ENCODE assay signal across 15 cellular contexts in genomic region chr3:78257956-78258530, GRCh38.
A peak's percentile ranks its signal among the peaks of the same experiment; 100 is the strongest.
DNase-seq lines count a peak whose midpoint lies in the region; ATAC-seq and TF ChIP-seq lines count a peak whose summit lies in the region.
"Had no signal": no experiment of that assay in that cellular context is flagged by ENCODE, and none has a peak within 500 bp of the region (broad histone marks: within the 10 kb centered on the region; RNA-seq: fewer than 3 reads in every experiment).

No MANE protein-coding gene starts in this region.

- H3K4me1 ChIP-seq in HAP-1, result peaks cover 33% of the 10 kb centered on the region
- H3K4me1 ChIP-seq in mesodermal cell (ENCODE audit: control insufficient read depth, insufficient read depth, low read length, poor library complexity, severe bottlenecking), result peaks cover 15% of the 10 kb centered on the region
- peaks cover 39% of the 10 kb centered on the region for H3K4me1 ChIP-seq in smooth muscle cell (ENCODE audit: low read depth)

- no peaks in the 10 kb centered on the region for H3K79me2 ChIP-seq in smooth muscle cell (ENCODE audit: low read depth)

- H3F3A ChIP-seq in smooth muscle cell (ENCODE audit: low read depth), result peaks cover 18% of the 10 kb centered on the region

- no peaks in the 10 kb centered on the region for H3K27me3 ChIP-seq in HAP-1 (ENCODE audit: low read depth)
- no peaks in the 10 kb centered on the region for H3K27me3 ChIP-seq in smooth muscle cell (ENCODE audit: low read depth)

- in situ Hi-C loops in HAP-1 (cut with MboI; ENCODE audit: low sequenced_read_pairs) (no loop called here), GM13977 (cut with MboI; ENCODE audit: low pct_unique_long_range_greater_than_20kb, low sequenced_read_pairs, unreplicated experiment) (no loop called here)

- no peak overlapping the region for H3K9ac ChIP-seq in SK-N-MC (ENCODE audit: insufficient read length)
- peak overlapping the region; percentile 67 for H3K9ac ChIP-seq in smooth muscle cell (ENCODE audit: low read depth)
- H3K9ac ChIP-seq: KMS-11 had no signal

- H3K36me3 ChIP-seq in HAP-1 (replicated peaks) (no peaks in the 10 kb centered on the region), SK-N-MC (ENCODE audit: insufficient read depth, low read length) (no peaks in the 10 kb centered on the region), mesodermal cell (ENCODE audit: control insufficient read depth, insufficient read depth, low read length) (no peaks in the 10 kb centered on the region), smooth muscle cell (ENCODE audit: low read depth) (no peaks in the 10 kb centered on the region)

- no peak overlapping the region for H3K4me3 ChIP-seq in HAP-1
- H3K4me3 ChIP-seq in SK-N-MC, result no peak overlapping the region
- H3K4me3 ChIP-seq in mesodermal cell (ENCODE audit: extremely low read depth, insufficient read depth, low read length, poor library complexity, severe bottlenecking), result no peak overlapping the region
- no peak overlapping the region for H3K4me3 ChIP-seq in smooth muscle cell

- no peaks in the 10 kb centered on the region for H4K20me1 ChIP-seq in smooth muscle cell (ENCODE audit: low read depth)

- DNase-seq in HAP-1 (ENCODE audit: low spot score in 2 of 2) (peak; percentile 61 to 99), SK-N-MC (ENCODE audit: low read depth, low spot score) (no peak), smooth muscle cell (lab: John Stamatoyannopoulos, UW; ENCODE audit: unreplicated experiment) (no peak), GM13977 (ENCODE audit: low spot score) (no peak), AML-193 (lab: John Stamatoyannopoulos, UW) (no peak)
- DNase-seq: CD4-positive, CD25-positive, alpha-beta regulatory T cell; NCI-H1436 treated with DMSO at 0.1 percent for 48 hours; NCI-H2029 treated with DMSO at 0.1 percent for 48 hours; NCI-H748 treated with DMSO at 0.1 percent for 48 hours; T-helper 1 cell had no signal

- WGBS in mesodermal cell (ENCODE audit: insufficient coverage in 2 of 2), 2 experiments, result 88 to 95% methylated on average over 2 of the region's 3 CpGs
- 93% methylated on average over 3 of the region's 3 CpGs for WGBS in smooth muscle cell (ENCODE audit: low lambda C conversion rate)

- no peaks in the 10 kb centered on the region for H3K9me3 ChIP-seq in HAP-1
- no peaks in the 10 kb centered on the region for H3K9me3 ChIP-seq in SK-N-MC (ENCODE audit: low read depth, low read length)
- no peaks in the 10 kb centered on the region for H3K9me3 ChIP-seq in mesodermal cell (ENCODE audit: control insufficient read depth, low read length)
- H3K9me3 ChIP-seq in smooth muscle cell (replicated peaks; ENCODE audit: low read depth), result no peaks in the 10 kb centered on the region

- peak overlapping the region; percentile 38 for H3K4me2 ChIP-seq in smooth muscle cell
- H3K4me2 ChIP-seq: KMS-11 had no signal

- ATAC-seq in HG03442 (IDR thresholded peaks at IDR 0.05; ENCODE audit: unreplicated experiment), result no peak
- ATAC-seq: HCT116, HepG2 had no signal

- H2AFZ ChIP-seq in smooth muscle cell (ENCODE audit: low read depth), result peak overlapping the region; percentile 34

- H3K27ac ChIP-seq in SK-N-MC (peak overlapping the region; percentile 95), mesodermal cell (ENCODE audit: low read depth, low read length, severe bottlenecking) (peak overlapping the region; percentile 64), smooth muscle cell (ENCODE audit: low read depth) (peak overlapping the region; percentile 88)
- H3K27ac ChIP-seq: KMS-11 had no signal

- TF ChIP-seq CTCF in smooth muscle cell (IDR thresholded peaks at IDR 0.05; ENCODE audit: borderline replicate concordance, insufficient read depth, poor library complexity, severe bottlenecking) (no peak), GM13977 (IDR thresholded peaks at IDR 0.05; ENCODE audit: extremely low read depth, insufficient read depth, missing control alignments) (no peak)

Comparison
In these comparisons a context has a peak if more than half of its experiments do, and no peak if none do; other contexts are left out.
1. DNase-seq: peak in HAP-1 (2 of 2); none in SK-N-MC (single experiment), smooth muscle cell (single experiment), GM13977 (single experiment) and AML-193 (0 of 2).
2. Peak in every context shown above with its lines, with median percentiles within 50 percentile points of each other: H3K27ac ChIP-seq.